7 cellular contexts compared by ENCODE assay signal in the genomic region with DNA sequence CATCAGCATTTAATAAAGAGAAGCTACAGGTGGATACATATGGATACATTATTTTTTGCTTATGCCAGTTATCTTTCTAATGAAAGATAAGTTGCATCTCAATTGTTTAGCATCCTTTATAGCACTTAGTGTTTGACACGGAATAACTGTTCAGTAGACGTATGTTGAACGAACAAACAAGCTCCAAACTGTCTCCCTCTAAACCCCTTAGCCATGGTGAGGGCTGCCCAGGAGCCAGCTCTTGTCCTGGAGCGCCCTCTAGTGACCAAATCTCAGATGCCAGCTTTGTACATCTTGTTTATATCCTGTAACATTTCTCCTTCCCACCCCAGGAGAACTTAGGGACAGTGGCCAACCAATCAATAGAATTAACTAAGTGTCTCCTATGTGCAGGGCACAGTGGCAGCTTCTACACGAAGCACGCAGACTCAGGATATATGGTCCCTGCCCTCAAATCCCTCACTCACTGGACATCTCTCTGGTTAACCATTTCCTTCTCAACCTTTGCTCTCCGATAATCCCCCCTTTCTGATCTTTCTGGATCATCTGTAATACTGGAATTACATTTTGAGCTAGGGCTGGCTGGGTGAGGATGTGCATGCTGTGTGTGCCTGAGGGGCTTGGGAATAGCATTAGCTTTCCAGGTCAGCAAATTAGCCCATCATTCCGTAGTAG. TPM values are rescaled to one million over a fixed set of nuclear protein-coding genes. Genes with fewer than 3 reads are reported as not detected.
DNase-seq lines count a peak whose midpoint lies in the region; TF ChIP-seq lines count a peak whose summit lies in the region.

No MANE protein-coding gene starts in this region.

- intact Hi-C loops in posterior vena cava (cut with DNase I), result loop anchor here in 1 of 2 donors (10.0 kb wide), 1 partner anchor 291 kb away; no protein-coding TSS in a partner anchor

- peak; percentile 83 for TF ChIP-seq CTCF in GM13977 (IDR thresholded peaks at IDR 0.05; ENCODE audit: extremely low read depth, insufficient read depth, missing control alignments)

- DNase-seq in GM13977 (ENCODE audit: low spot score) (peak; percentile 84), NCI-H1092 (lab: John Stamatoyannopoulos, UW) (peak; percentile 67), SK-MEL-5 (ENCODE audit: low read depth, low spot score) (peak; percentile 75), glomerular endothelial cell (ENCODE audit: extremely low read depth, low read depth, low spot score) (peak; percentile 55), posterior vena cava (ENCODE audit: low spot score) (peak; percentile 91), ureter (ENCODE audit: low spot score) (peak; percentile 83)
- DNase-seq in activated gamma-delta T cell treated with anti-CD3 and anti-CD28 coated beads, Interleukin-2, amount 50 U/mL, for 16 hours (ENCODE audit: low read depth), result peak; percentile 66

- in situ Hi-C loops in GM13977 (cut with MboI; ENCODE audit: low pct_unique_long_range_greater_than_20kb, low sequenced_read_pairs, unreplicated experiment), result no loop called here
- in situ Hi-C loops in SK-MEL-5 (cut with HindIII; ENCODE audit: low pct_unique_long_range_greater_than_20kb, low sequenced_read_pairs), result no loop called here

RNA-seq across cellular contexts. Expression of a gene that starts 22.9 kb away (rescaled TPM):
- not detected in 2 replicates for total RNA-seq in SK-MEL-5 (2014; rRNA removed; shearing (Covaris generic))
- polyA plus RNA-seq in SK-MEL-5 (2015; cell fraction: cytosol; rRNA removed), result not detected in 2 replicates
- polyA plus RNA-seq in SK-MEL-5 (2015; cell fraction: nucleus; rRNA removed), result not detected in 2 replicates
- total RNA-seq in glomerular endothelial cell, result not detected in 2 replicates
- not detected for total RNA-seq in posterior vena cava
- not detected for total RNA-seq in ureter

RNA-seq across cellular contexts. Expression of a gene that starts 45.1 kb away (rescaled TPM):
- not detected in 2 replicates for total RNA-seq in SK-MEL-5 (2014; rRNA removed; shearing (Covaris generic))
- 0.11 TPM in 1 of 2 replicates, not detected in the other for polyA plus RNA-seq in SK-MEL-5 (2015; cell fraction: cytosol; rRNA removed)
- polyA plus RNA-seq in SK-MEL-5 (2015; cell fraction: nucleus; rRNA removed), result not detected in 2 replicates
- not detected in 2 replicates for total RNA-seq in glomerular endothelial cell
- total RNA-seq in posterior vena cava, result under 1 TPM in 1 of 2 donors, not detected in 1; 0.32 TPM
- 9.3 TPM for total RNA-seq in ureter

Comparison
In these comparisons a context has a peak if more than half of its experiments do, and no peak if none do; other contexts are left out.
1. Peak in every context shown above with its lines: DNase-seq.